8 cellular contexts compared by ENCODE assay signal in the genomic region with DNA sequence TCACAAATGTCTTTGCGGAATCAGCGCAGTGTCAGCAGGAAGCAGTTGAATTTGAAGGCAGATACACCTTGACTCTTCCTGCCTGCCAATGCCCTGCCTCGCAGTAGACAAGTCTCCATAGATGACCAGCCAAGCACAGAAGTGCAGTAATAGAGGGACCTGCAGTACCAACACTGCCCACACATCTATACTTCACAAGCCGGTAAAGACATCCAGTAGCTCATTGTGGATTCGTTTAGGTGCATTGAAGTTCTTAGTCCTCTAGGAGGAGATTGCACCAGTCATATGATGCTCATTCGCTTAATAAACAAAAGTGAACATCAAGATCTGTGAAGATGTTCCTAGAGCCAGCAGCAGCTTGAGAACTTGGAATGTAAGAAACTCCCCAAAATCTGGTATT. TPM values are rescaled to one million over a fixed set of nuclear protein-coding genes. Genes with fewer than 3 reads are reported as not detected.
DNase-seq lines count a peak whose midpoint lies in the region; ATAC-seq and TF ChIP-seq lines count a peak whose summit lies in the region.

No MANE protein-coding gene starts in this region.

- H2AFZ ChIP-seq in MM.1S (ENCODE audit: low read length), result no peak overlapping the region

- no peaks in the 10 kb centered on the region for H4K20me1 ChIP-seq in MM.1S (ENCODE audit: insufficient read depth, low read length)

- no peaks in the 10 kb centered on the region for H3K79me2 ChIP-seq in MM.1S (ENCODE audit: low read length)

- no peak overlapping the region for H3K9ac ChIP-seq in MM.1S (ENCODE audit: low read length)

- no peak overlapping the region for H3K4me3 ChIP-seq in MM.1S (ENCODE audit: low read length)

- H3K9me3 ChIP-seq in MM.1S (replicated peaks; ENCODE audit: insufficient read depth, low read length), result no peaks in the 10 kb centered on the region

- no peaks in the 10 kb centered on the region for H3K27me3 ChIP-seq in MM.1S (replicated peaks; ENCODE audit: insufficient read depth, low read length)
- H3K27me3 ChIP-seq in foreskin keratinocyte, result peaks cover 99% of the 10 kb centered on the region

- H3F3A ChIP-seq in MM.1S (ENCODE audit: insufficient read depth, low read length), result no peaks in the 10 kb centered on the region

- peak; percentile 94 for ATAC-seq in foreskin keratinocyte

- H3K36me3 ChIP-seq in MM.1S (replicated peaks; ENCODE audit: insufficient read depth, low read length), result no peaks in the 10 kb centered on the region

- peak; percentile 13; the same call in 1 of the 2 replicates for TF ChIP-seq CTCF in MM.1S (IDR thresholded peaks at IDR 0.05; ENCODE audit: low read length)
- peak; percentile 44 for TF ChIP-seq CTCF in foreskin keratinocyte (conservative IDR thresholded peaks at IDR 0.05)

- intact Hi-C loops in head of caudate nucleus (cut with DNase I), result no loop called here

- H3K9me2 ChIP-seq in MM.1S (replicated peaks; ENCODE audit: insufficient read depth, low read length), result no peaks in the 10 kb centered on the region

- H3K4me2 ChIP-seq in MM.1S (ENCODE audit: low read depth, low read length), result no peak overlapping the region

- H3K27ac ChIP-seq in MM.1S (ENCODE audit: low read length) (no peak overlapping the region), foreskin keratinocyte (no peak overlapping the region)

- H3K4me1 ChIP-seq in MM.1S (ENCODE audit: low read length) (no peaks in the 10 kb centered on the region), foreskin keratinocyte (no peaks in the 10 kb centered on the region)

- peak; percentile 31 for DNase-seq in SKM-1 treated with dmso at 0.1 percent for 144 hours (lab: John Stamatoyannopoulos, UW; ENCODE audit: unreplicated experiment)
- no peak for DNase-seq in SKM-1 (lab: John Stamatoyannopoulos, UW; ENCODE audit: unreplicated experiment)
- DNase-seq in HCEC 1CT, result peak; percentile 50
- no peak for DNase-seq in MM.1S
- DNase-seq in foreskin keratinocyte, result peak in 1 of 2 donors; percentile 22
- DNase-seq in NCI-H1694 treated with DMSO at 0.1 percent for 48 hours (lab: John Stamatoyannopoulos, UW), result no peak
- no peak for DNase-seq in activated naive CD4-positive, alpha-beta T cell (lab: John Stamatoyannopoulos, UW)
- no peak for DNase-seq in head of caudate nucleus

RNA-seq across cellular contexts. Expression of a gene that starts 7.1 kb away (rescaled TPM):
- not detected in 2 replicates for total RNA-seq in foreskin keratinocyte
- not detected in 2 replicates for polyA plus RNA-seq in foreskin keratinocyte

RNA-seq across cellular contexts. Expression of a gene that starts 16.6 kb away (rescaled TPM):
- not detected in 2 replicates for total RNA-seq in foreskin keratinocyte
- polyA plus RNA-seq in foreskin keratinocyte, result not detected in 2 replicates

RNA-seq across cellular contexts. Expression of a gene that starts 24.4 kb away (rescaled TPM):
- not detected in 2 replicates for total RNA-seq in foreskin keratinocyte
- not detected in 2 replicates for polyA plus RNA-seq in foreskin keratinocyte

RNA-seq across cellular contexts. Expression of a gene that starts 41.6 kb away (rescaled TPM):
- total RNA-seq in foreskin keratinocyte, result not detected in 2 replicates
- not detected in 2 replicates for polyA plus RNA-seq in foreskin keratinocyte

RNA-seq across cellular contexts. Expression of a gene that starts 48.0 kb away (rescaled TPM):
- total RNA-seq in foreskin keratinocyte, result not detected in 2 replicates
- not detected in 2 replicates for polyA plus RNA-seq in foreskin keratinocyte

Comparison
In these comparisons a context has a peak if more than half of its experiments do, and no peak if none do; other contexts are left out.
1. DNase-seq: peak in SKM-1 treated with dmso at 0.1 percent for 144 hours (single experiment) and HCEC 1CT (single experiment); none in SKM-1 (single experiment), MM.1S (single experiment), NCI-H1694 treated with DMSO at 0.1 percent for 48 hours (single experiment), activated naive CD4-positive, alpha-beta T cell (0 of 4) and head of caudate nucleus (0 of 42).